1 cellular context compared by ENCODE assay signal in genomic region chr2:48315847-48316194, GRCh38.
TF ChIP-seq lines count a peak whose summit lies in the region.

No MANE protein-coding gene starts in this region.

TF ChIP-seq in HCT116, 20 proteins besides CTCF, POLR2A, EP300 and RAD21 (continued from another document):
- TF ChIP-seq REST (IDR thresholded peaks at IDR 0.05; ENCODE audit: low read depth): no peak
- TF ChIP-seq ZNF274 (IDR thresholded peaks at IDR 0.05; ENCODE audit: low read depth, low read length): no peak
- no peak for TF ChIP-seq YY1 (IDR thresholded peaks at IDR 0.05; ENCODE audit: extremely low read depth, insufficient replicate concordance, low read depth, low read length)
- peak; percentile 46; the same call in 1 of the 2 replicates for TF ChIP-seq MAX (IDR thresholded peaks at IDR 0.05)
- TF ChIP-seq TCF7L2 (IDR thresholded peaks at IDR 0.05; ENCODE audit: borderline replicate concordance, extremely low read depth, insufficient read depth, insufficient read length): no peak
- peak; percentile 55 for TF ChIP-seq SIN3A (IDR thresholded peaks at IDR 0.05; ENCODE audit: low read depth)
